23 cellular contexts compared by ENCODE assay signal in the genomic region with DNA sequence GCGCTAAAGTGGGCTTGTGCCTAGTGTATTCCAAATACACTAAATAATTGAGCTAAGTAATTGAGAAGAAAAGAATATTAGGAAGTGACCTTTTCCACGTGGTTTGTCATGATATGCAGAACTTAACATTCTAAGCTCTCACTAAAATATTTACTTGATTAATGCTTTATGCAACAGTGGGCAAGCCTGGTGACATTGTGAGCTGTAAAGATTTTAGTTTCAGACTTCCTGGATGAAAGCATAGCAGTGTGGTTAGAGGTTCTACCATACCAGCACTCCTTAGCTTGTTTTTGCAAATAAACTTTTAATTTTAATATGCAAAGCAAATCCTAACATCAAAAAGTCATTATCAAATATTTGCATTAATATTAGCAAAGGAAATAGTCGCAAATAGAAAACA.
DNase-seq lines count a peak whose midpoint lies in the region; ATAC-seq, FAIRE-seq and TF ChIP-seq lines count a peak whose summit lies in the region.
"Had no signal": no experiment of that assay in that cellular context is flagged by ENCODE, and none has a peak within 500 bp of the region (broad histone marks: within the 10 kb centered on the region; RNA-seq: fewer than 3 reads in every experiment).

No MANE protein-coding gene starts in this region.

- H3K36me3 Mint-ChIP-seq in activated naive CD4-positive, alpha-beta T cell treated with anti-CD3 and anti-CD28 coated beads, Interleukin-2, amount 10 ng/mL, durations not matched to agents 7 days and 5 days: no peaks in the 10 kb centered on the region
- H3K36me3 Mint-ChIP-seq in naive thymus-derived CD8-positive, alpha-beta T cell: no peaks in the 10 kb centered on the region

- no peak overlapping the region for H3K4me3 ChIP-seq in Loucy (ENCODE audit: low read length, poor library complexity, severe bottlenecking)
- H3K4me3 ChIP-seq: HAP-1, PC-9, SJCRH30 had no signal

- H3K27me3 ChIP-seq in Loucy (ENCODE audit: insufficient read depth, low read length, poor library complexity, severe bottlenecking): no peaks in the 10 kb centered on the region
- H3K27me3 ChIP-seq: SJCRH30 had no signal

- peaks cover 2% of the 10 kb centered on the region for H3K4me1 ChIP-seq in Loucy (ENCODE audit: insufficient read depth, low read length, poor library complexity, severe bottlenecking)
- H3K4me1 ChIP-seq: HAP-1, SJCRH30 had no signal

- H4K20me1 ChIP-seq in Loucy (ENCODE audit: insufficient read depth, low read length, poor library complexity, severe bottlenecking): no peaks in the 10 kb centered on the region

- ATAC-seq in naive thymus-derived CD8-positive, alpha-beta T cell: no peak
- ATAC-seq: HepG2, Right ventricle myocardium inferior, SK-N-SH treated with all-trans-retinoic acid at 6 μM for 48 hours had no signal

- H3K27me3 Mint-ChIP-seq in activated naive CD4-positive, alpha-beta T cell treated with anti-CD3 and anti-CD28 coated beads, Interleukin-2, amount 10 ng/mL, durations not matched to agents 7 days and 5 days: no peaks in the 10 kb centered on the region
- no peaks in the 10 kb centered on the region for H3K27me3 Mint-ChIP-seq in naive thymus-derived CD8-positive, alpha-beta T cell

- H3K9ac ChIP-seq in Loucy (ENCODE audit: low read depth, low read length, poor library complexity, severe bottlenecking): no peak overlapping the region

- H3K9me3 Mint-ChIP-seq in activated naive CD4-positive, alpha-beta T cell treated with anti-CD3 and anti-CD28 coated beads, Interleukin-2, amount 10 ng/mL, durations not matched to agents 7 days and 5 days: no peaks in the 10 kb centered on the region
- H3K9me3 Mint-ChIP-seq in naive thymus-derived CD8-positive, alpha-beta T cell: peaks cover 0 to 24% (median 9%) of the 10 kb centered on the region in 9 donors

- no peaks in the 10 kb centered on the region for H3K36me3 ChIP-seq in Loucy (ENCODE audit: insufficient read depth, low read length)
- H3K36me3 ChIP-seq: HAP-1, SJCRH30 had no signal

- no peaks in the 10 kb centered on the region for H3K4me1 Mint-ChIP-seq in activated naive CD4-positive, alpha-beta T cell treated with anti-CD3 and anti-CD28 coated beads, Interleukin-2, amount 10 ng/mL, durations not matched to agents 7 days and 5 days
- no peaks in the 10 kb centered on the region for H3K4me1 Mint-ChIP-seq in naive thymus-derived CD8-positive, alpha-beta T cell

- DNase-seq in ACHN: peak; percentile 39
- no peak for DNase-seq in GM19239 (ENCODE audit: insufficient read length, low spot score)
- DNase-seq in kidney glomerular epithelial cell (lab: John Stamatoyannopoulos, UW): peak; percentile 40
- no peak for DNase-seq in HT-29 (ENCODE audit: low spot score)
- DNase-seq in activated naive CD4-positive, alpha-beta T cell treated with anti-CD3 and anti-CD28 coated beads, Interleukin-2, amount 10 ng/mL, durations not matched to agents 7 days and 5 days: no peak
- DNase-seq in activated effector memory CD4-positive, alpha-beta T cell treated with anti-CD3 and anti-CD28 coated beads, Interleukin-2, amount 50 U/mL, for 16 hours: no peak
- DNase-seq in naive thymus-derived CD8-positive, alpha-beta T cell: no peak
- DNase-seq: DMS53; GOT3; Karpas-422; NCI-H1092 treated with DMSO at 0.1 percent for 48 hours; NCI-H2029; NCI-H446 treated with DMSO at 0.1 percent for 48 hours; NCI-H526; NCI-H82; NK-92 treated with Interleukin-12 subunit alpha and Interleukin-12 subunit beta, amount 100 ng/mL, for 24 hours; PC-9; SJCRH30 had no signal

- peak; percentile 47 for FAIRE-seq in GM19239 (lab: Jason Lieb, UNC)
- FAIRE-seq: HepG2 had no signal

- H3F3A ChIP-seq in Loucy (ENCODE audit: low read depth): no peaks in the 10 kb centered on the region

- no peak overlapping the region for H3K27ac Mint-ChIP-seq in activated naive CD4-positive, alpha-beta T cell treated with anti-CD3 and anti-CD28 coated beads, Interleukin-2, amount 10 ng/mL, durations not matched to agents 7 days and 5 days
- no peak overlapping the region for H3K27ac Mint-ChIP-seq in naive thymus-derived CD8-positive, alpha-beta T cell

- in situ Hi-C loops in ACHN (cut with HindIII; ENCODE audit: low pct_ligation_motif_present, low pct_unique_long_range_greater_than_20kb, low sequenced_read_pairs): no loop called here

- no peak for TF ChIP-seq CTCF in Loucy (conservative IDR thresholded peaks at IDR 0.05; ENCODE audit: low read length)

- CTCF ChIA-PET in activated naive CD4-positive, alpha-beta T cell treated with anti-CD3 and anti-CD28 coated beads, Interleukin-2, amount 10 ng/mL, durations not matched to agents 7 days and 5 days (lab: Charles Lee): no interaction called here

- H3K9me3 ChIP-seq in Loucy (ENCODE audit: insufficient read depth, low read depth, low read length): no peaks in the 10 kb centered on the region
- H3K9me3 ChIP-seq: HAP-1, SJCRH30 had no signal

- no peak overlapping the region for H2AFZ ChIP-seq in Loucy (ENCODE audit: low read length)
- H2AFZ ChIP-seq: PC-9 had no signal

- H3K4me3 Mint-ChIP-seq in activated naive CD4-positive, alpha-beta T cell treated with anti-CD3 and anti-CD28 coated beads, Interleukin-2, amount 10 ng/mL, durations not matched to agents 7 days and 5 days: no peak overlapping the region
- no peak overlapping the region for H3K4me3 Mint-ChIP-seq in naive thymus-derived CD8-positive, alpha-beta T cell

- no peaks in the 10 kb centered on the region for H3K79me2 ChIP-seq in Loucy (ENCODE audit: insufficient read depth, low read length)

- no peaks in the 10 kb centered on the region for H3K9me2 ChIP-seq in Loucy (replicated peaks; ENCODE audit: low read depth, low read length)

- POLR2A ChIA-PET in naive thymus-derived CD8-positive, alpha-beta T cell (lab: Charles Lee): no interaction called here

- H3K4me2 ChIP-seq in Loucy (ENCODE audit: low read depth, low read length, poor library complexity, severe bottlenecking): peak overlapping the region; percentile 52
- H3K4me2 ChIP-seq: PC-9 had no signal

Comparison
In these comparisons a context has a peak if more than half of its experiments do, and no peak if none do; other contexts are left out.
1. DNase-seq: peak in ACHN (single experiment) and kidney glomerular epithelial cell (single experiment); none in GM19239 (single experiment), HT-29 (single experiment), activated naive CD4-positive, alpha-beta T cell treated with anti-CD3 and anti-CD28 coated beads, Interleukin-2, amount 10 ng/mL, durations not matched to agents 7 days and 5 days (single experiment), activated effector memory CD4-positive, alpha-beta T cell treated with anti-CD3 and anti-CD28 coated beads, Interleukin-2, amount 50 U/mL, for 16 hours (single experiment) and naive thymus-derived CD8-positive, alpha-beta T cell (0 of 10).